Comparison of ENCODE assay signal across 22 cellular contexts in the genomic region with DNA sequence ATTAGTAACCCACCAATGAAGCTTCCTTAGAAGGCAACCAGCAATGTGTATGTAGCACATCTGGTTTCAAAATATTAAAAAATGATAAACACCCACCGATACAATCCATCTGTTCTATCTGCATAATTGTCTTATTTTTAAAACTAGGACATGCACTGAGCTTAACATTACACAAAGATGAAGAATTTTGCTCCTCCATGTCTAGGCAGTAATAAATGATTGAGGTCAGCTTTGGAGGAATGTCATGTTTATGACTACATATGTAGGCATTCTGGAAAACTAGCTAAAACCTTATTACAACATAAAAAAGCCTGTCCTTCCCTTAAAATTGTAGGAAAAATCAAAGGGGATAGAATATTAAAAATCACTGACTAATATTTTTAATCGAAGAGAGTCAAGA.
DNase-seq lines count a peak whose midpoint lies in the region; ATAC-seq, FAIRE-seq and TF ChIP-seq lines count a peak whose summit lies in the region.
"Had no signal": no experiment of that assay in that cellular context is flagged by ENCODE, and none has a peak within 500 bp of the region (broad histone marks: within the 10 kb centered on the region; RNA-seq: fewer than 3 reads in every experiment).

No MANE protein-coding gene starts in this region.

- no peak overlapping the region for H3K27ac ChIP-seq in ACC112 (ENCODE audit: low read depth, low read length)
- H3K27ac ChIP-seq in naive thymus-derived CD4-positive, alpha-beta T cell (ENCODE audit: low read depth, low read length), result no peak overlapping the region
- H3K27ac ChIP-seq: upper lobe of left lung, WERI-Rb-1 had no signal

- H3K9me3 Mint-ChIP-seq in naive thymus-derived CD4-positive, alpha-beta T cell, result peaks cover 0 to 3% (median 0%) of the 10 kb centered on the region in 11 donors
- H3K9me3 Mint-ChIP-seq: CD4-positive, alpha-beta T cell had no signal

- H3K9me3 ChIP-seq in naive thymus-derived CD4-positive, alpha-beta T cell (ENCODE audit: control insufficient read depth in 2 of 3, low read length in 3 of 3), result no peaks in the 10 kb centered on the region
- H3K9me3 ChIP-seq: upper lobe of left lung had no signal

- no peak for FAIRE-seq in bronchial epithelial cell (lab: Jason Lieb, UNC)
- FAIRE-seq: A204.1, endothelial cell of umbilical vein had no signal

- H3K27me3 ChIP-seq in ACC112 (ENCODE audit: insufficient read depth, low read length) (no peaks in the 10 kb centered on the region), bronchial epithelial cell (ENCODE audit: control insufficient read depth, insufficient read depth, low read length) (no peaks in the 10 kb centered on the region)
- H3K27me3 ChIP-seq in naive thymus-derived CD4-positive, alpha-beta T cell (ENCODE audit: control insufficient read depth in 2 of 2, insufficient read depth in 2 of 2, low read length in 2 of 2), result no peaks in the 10 kb centered on the region
- H3K27me3 ChIP-seq: upper lobe of left lung had no signal

- peaks cover 29% of the 10 kb centered on the region for H3K4me1 ChIP-seq in ACC112 (ENCODE audit: control insufficient read depth, insufficient read depth, low read length, unreplicated experiment)
- no peaks in the 10 kb centered on the region for H3K4me1 ChIP-seq in naive thymus-derived CD4-positive, alpha-beta T cell (ENCODE audit: control insufficient read depth in 2 of 2, insufficient read depth in 2 of 2, low read length in 2 of 2)
- H3K4me1 ChIP-seq: upper lobe of left lung had no signal

- no peaks in the 10 kb centered on the region for H3K4me1 Mint-ChIP-seq in naive thymus-derived CD4-positive, alpha-beta T cell

- no peak overlapping the region for H3K4me3 Mint-ChIP-seq in naive thymus-derived CD4-positive, alpha-beta T cell
- H3K4me3 Mint-ChIP-seq: CD4-positive, alpha-beta T cell had no signal

- CTCF ChIA-PET in naive thymus-derived CD4-positive, alpha-beta T cell (lab: Charles Lee), result no interaction called here

- H2AFZ ChIP-seq in ACC112 (ENCODE audit: low read length, unreplicated experiment), result peak overlapping the region; percentile 54

- peak; percentile 90 for DNase-seq in HCEC 1CT
- DNase-seq in bronchial epithelial cell (ENCODE audit: low read depth), result peak; percentile 8
- DNase-seq in iris pigment epithelial cell (ENCODE audit: low read depth), result peak; percentile 79
- DNase-seq in naive thymus-derived CD4-positive, alpha-beta T cell, result no peak
- DNase-seq in HuH-7 (ENCODE audit: low spot score), result no peak
- DNase-seq in hippocampal formation (lab: John Stamatoyannopoulos, UW), result no peak
- DNase-seq: activated CD4-positive, alpha-beta T cell treated with anti-CD3 and anti-CD28 coated beads, Interleukin-2, amount 50 U/mL, for 1 hour; activated CD8-positive, alpha-beta memory T cell treated with anti-CD3 and anti-CD28 coated beads, Interleukin-2, amount 50 U/mL, for 4 hours; CD4-positive, alpha-beta T cell; GDM1; KBM-7; NCI-H748 treated with DMSO at 0.1 percent for 48 hours; stimulated activated CD4-positive, alpha-beta T cell treated with anti-CD3 and anti-CD28 coated beads, Interleukin-15, amount 100 ng/mL, for 24 hours; stimulated activated CD8-positive, alpha-beta memory T cell treated with anti-CD3 and anti-CD28 coated beads, Interleukin-4, amount 100 ng/mL, for 48 hours; upper lobe of left lung; WERI-Rb-1 had no signal

- no peak overlapping the region for H3K27ac Mint-ChIP-seq in naive thymus-derived CD4-positive, alpha-beta T cell
- H3K27ac Mint-ChIP-seq: CD4-positive, alpha-beta T cell had no signal

- H3K4me3 ChIP-seq in ACC112 (ENCODE audit: low read depth, low read length) (no peak overlapping the region), bronchial epithelial cell (ENCODE audit: low read depth, low read length) (no peak overlapping the region)
- no peak overlapping the region for H3K4me3 ChIP-seq in naive thymus-derived CD4-positive, alpha-beta T cell (ENCODE audit: low read length)
- H3K4me3 ChIP-seq: upper lobe of left lung had no signal

- H3K36me3 ChIP-seq in ACC112 (ENCODE audit: insufficient read depth, low read length) (no peaks in the 10 kb centered on the region), bronchial epithelial cell (ENCODE audit: control insufficient read depth, insufficient read depth, low read length) (no peaks in the 10 kb centered on the region)
- no peaks in the 10 kb centered on the region for H3K36me3 ChIP-seq in naive thymus-derived CD4-positive, alpha-beta T cell (ENCODE audit: control insufficient read depth in 2 of 3, insufficient read depth in 3 of 3, low read length in 3 of 3)
- H3K36me3 ChIP-seq: upper lobe of left lung, WERI-Rb-1 had no signal

- POLR2A ChIA-PET in naive thymus-derived CD4-positive, alpha-beta T cell (lab: Charles Lee), result no interaction called here

- peaks cover 0 to 4% (median 0%) of the 10 kb centered on the region in 5 donors for H3K27me3 Mint-ChIP-seq in naive thymus-derived CD4-positive, alpha-beta T cell
- H3K27me3 Mint-ChIP-seq: CD4-positive, alpha-beta T cell had no signal

- H3K79me2 ChIP-seq in ACC112 (ENCODE audit: control insufficient read depth, insufficient read depth, low read length, unreplicated experiment), result no peaks in the 10 kb centered on the region

- ATAC-seq in HG03139 (IDR thresholded peaks at IDR 0.05; ENCODE audit: unreplicated experiment), result no peak
- ATAC-seq in naive thymus-derived CD4-positive, alpha-beta T cell, result no peak
- ATAC-seq: HCT116, SK-N-SH treated with all-trans-retinoic acid at 6 μM for 48 hours had no signal

- no peaks in the 10 kb centered on the region for H3K36me3 Mint-ChIP-seq in naive thymus-derived CD4-positive, alpha-beta T cell

- intact Hi-C loops in naive thymus-derived CD4-positive, alpha-beta T cell (cut with micrococcal nuclease), result no loop called here

- TF ChIP-seq CTCF in bronchial epithelial cell (IDR thresholded peaks at IDR 0.05; ENCODE audit: insufficient read depth, low read length, severe bottlenecking), result no peak

Comparison
In these comparisons a context has a peak if more than half of its experiments do, and no peak if none do; other contexts are left out.
1. DNase-seq: peak in HCEC 1CT (single experiment), bronchial epithelial cell (single experiment) and iris pigment epithelial cell (single experiment); none in naive thymus-derived CD4-positive, alpha-beta T cell (0 of 9), HuH-7 (single experiment) and hippocampal formation (0 of 2).